Comparison of ENCODE assay signal across 10 cellular contexts in the genomic region with DNA sequence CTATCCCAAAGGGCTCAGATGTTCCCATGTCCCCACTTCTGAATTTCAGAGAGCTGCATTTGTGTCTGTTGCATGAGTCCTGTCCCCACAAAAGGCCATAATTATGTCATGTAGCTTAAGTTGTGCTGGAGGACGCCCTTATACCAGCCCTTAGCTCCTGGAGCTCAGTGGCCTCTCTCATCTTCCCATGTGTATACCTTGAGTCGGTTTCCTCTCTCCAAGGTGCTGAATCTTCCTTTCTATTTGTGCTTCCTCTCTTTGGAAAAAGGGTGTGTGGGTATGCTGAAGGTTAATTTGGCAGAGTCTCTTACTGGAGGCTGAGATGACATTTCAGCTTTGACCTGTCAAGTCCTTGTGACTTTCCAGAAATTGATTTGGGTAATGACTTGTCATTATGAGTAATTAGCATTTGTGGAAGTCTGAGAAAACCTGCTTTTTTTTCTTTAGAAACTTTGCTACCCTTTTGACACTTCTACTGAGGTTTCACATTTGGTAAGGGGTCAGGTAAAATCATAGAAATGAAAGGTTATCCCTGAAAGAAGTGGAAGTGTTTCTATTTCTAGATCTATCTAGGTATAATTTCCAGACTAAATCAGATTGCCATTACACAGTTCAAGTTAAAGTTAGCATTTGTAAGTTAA.
DNase-seq lines count a peak whose midpoint lies in the region; ATAC-seq, FAIRE-seq and TF ChIP-seq lines count a peak whose summit lies in the region.
"Had no signal": no experiment of that assay in that cellular context is flagged by ENCODE, and none has a peak within 500 bp of the region (broad histone marks: within the 10 kb centered on the region; RNA-seq: fewer than 3 reads in every experiment).

No MANE protein-coding gene starts in this region.

- H3K4me1 ChIP-seq in breast epithelium: no peaks in the 10 kb centered on the region

- no peak overlapping the region for H3K27ac Mint-ChIP-seq in MCF 10A (ENCODE audit: low read depth, unreplicated experiment)
- H3K27ac Mint-ChIP-seq: stimulated activated effector memory CD8-positive, alpha-beta T cell treated with anti-CD3 and anti-CD28 coated beads, Interleukin-12 subunit alpha, Interleukin-12 subunit beta, amount 100 ng/mL, for 72 hours had no signal

- no peaks in the 10 kb centered on the region for H3K9me3 Mint-ChIP-seq in MCF 10A (ENCODE audit: unreplicated experiment)
- H3K9me3 Mint-ChIP-seq: stimulated activated effector memory CD8-positive, alpha-beta T cell treated with anti-CD3 and anti-CD28 coated beads, Interleukin-12 subunit alpha, Interleukin-12 subunit beta, amount 100 ng/mL, for 72 hours had no signal

- H3K36me3 Mint-ChIP-seq in MCF 10A (ENCODE audit: insufficient read depth, unreplicated experiment): no peaks in the 10 kb centered on the region
- H3K36me3 Mint-ChIP-seq: stimulated activated effector memory CD8-positive, alpha-beta T cell treated with anti-CD3 and anti-CD28 coated beads, Interleukin-12 subunit alpha, Interleukin-12 subunit beta, amount 100 ng/mL, for 72 hours had no signal

- H3K36me3 ChIP-seq in breast epithelium: no peaks in the 10 kb centered on the region

- no peak for TF ChIP-seq POLR2A in breast epithelium (IDR thresholded peaks at IDR 0.05)

- no peak overlapping the region for H3K4me3 Mint-ChIP-seq in MCF 10A (ENCODE audit: unreplicated experiment)
- H3K4me3 Mint-ChIP-seq: stimulated activated effector memory CD8-positive, alpha-beta T cell treated with anti-CD3 and anti-CD28 coated beads, Interleukin-12 subunit alpha, Interleukin-12 subunit beta, amount 100 ng/mL, for 72 hours had no signal

- POLR2A ChIA-PET in MCF 10A (lab: Yijun Ruan, JAX): no interaction called here

- no peak for FAIRE-seq in urothelium cell line (lab: Jason Lieb, UNC)

- in situ Hi-C loops in SK-MEL-5 (cut with HindIII; ENCODE audit: low pct_unique_long_range_greater_than_20kb, low sequenced_read_pairs): no loop called here

- peaks cover 30% of the 10 kb centered on the region for H3K27me3 Mint-ChIP-seq in MCF 10A (ENCODE audit: insufficient read depth, unreplicated experiment)

- CTCF ChIA-PET in MCF 10A (lab: Yijun Ruan, JAX): interaction anchor here (1.2 kb wide), 1 partner anchor 85 kb away, joined by 3 read pairs; no protein-coding TSS in a partner anchor

- H3K9me3 ChIP-seq in breast epithelium: no peaks in the 10 kb centered on the region

- H3K4me3 ChIP-seq in breast epithelium (no peak overlapping the region), fibroblast of villous mesenchyme (ENCODE audit: low read depth, low read length) (no peak overlapping the region)

- no peaks in the 10 kb centered on the region for H3K27me3 ChIP-seq in breast epithelium

- BruUV-seq in MCF 10A (replicated peaks; lab: Mats Ljungman, UMichigan): no TSS peak

- TF ChIP-seq CTCF in MCF 10A (IDR thresholded peaks at IDR 0.05; ENCODE audit: unreplicated experiment): no peak
- no peak for TF ChIP-seq CTCF in breast epithelium (IDR thresholded peaks at IDR 0.05)
- TF ChIP-seq CTCF in fibroblast of villous mesenchyme (IDR thresholded peaks at IDR 0.05; ENCODE audit: insufficient read depth, low read depth, low read length): no peak

- intact Hi-C loops in MCF 10A (cut with micrococcal nuclease) (loop anchor here (1.0 kb wide), 1 partner anchor 34 kb away; no protein-coding TSS in a partner anchor), breast epithelium (cut with DNase I; ENCODE audit: low total_unique reads) (no loop called here)

- DNase-seq in MCF 10A (ENCODE audit: unreplicated experiment) (peak; percentile 78), breast epithelium (ENCODE audit: low spot score in 2 of 2) (no peak), SK-MEL-5 (ENCODE audit: low read depth, low spot score) (peak; percentile 27), fibroblast of villous mesenchyme (ENCODE audit: low read depth) (peak; percentile 43), urothelium cell line (ENCODE audit: low spot score) (peak; percentile 48), UCSD-AML1 (lab: John Stamatoyannopoulos, UW; ENCODE audit: unreplicated experiment) (no peak)
- DNase-seq: activated CD8-positive, alpha-beta memory T cell treated with anti-CD3 and anti-CD28 coated beads for 24 hours had no signal

- H3K27ac ChIP-seq in breast epithelium: no peak overlapping the region

- H3K4me1 Mint-ChIP-seq in MCF 10A (ENCODE audit: insufficient read depth, unreplicated experiment): no peaks in the 10 kb centered on the region
- H3K4me1 Mint-ChIP-seq: stimulated activated effector memory CD8-positive, alpha-beta T cell treated with anti-CD3 and anti-CD28 coated beads, Interleukin-12 subunit alpha, Interleukin-12 subunit beta, amount 100 ng/mL, for 72 hours had no signal

- no peak for ATAC-seq in GM19397 (IDR thresholded peaks at IDR 0.05; ENCODE audit: unreplicated experiment)
- no peak for ATAC-seq in GM21723 (IDR thresholded peaks at IDR 0.05; ENCODE audit: unreplicated experiment)
- ATAC-seq: stimulated activated effector memory CD8-positive, alpha-beta T cell treated with anti-CD3 and anti-CD28 coated beads, Interleukin-12 subunit alpha, Interleukin-12 subunit beta, amount 100 ng/mL, for 72 hours had no signal

Comparison
In these comparisons a context has a peak if more than half of its experiments do, and no peak if none do; other contexts are left out.
1. DNase-seq: peak in MCF 10A (single experiment), SK-MEL-5 (single experiment), fibroblast of villous mesenchyme (single experiment) and urothelium cell line (single experiment); none in breast epithelium (0 of 2) and UCSD-AML1 (single experiment).